16 cellular contexts compared by ENCODE assay signal in the genomic region with DNA sequence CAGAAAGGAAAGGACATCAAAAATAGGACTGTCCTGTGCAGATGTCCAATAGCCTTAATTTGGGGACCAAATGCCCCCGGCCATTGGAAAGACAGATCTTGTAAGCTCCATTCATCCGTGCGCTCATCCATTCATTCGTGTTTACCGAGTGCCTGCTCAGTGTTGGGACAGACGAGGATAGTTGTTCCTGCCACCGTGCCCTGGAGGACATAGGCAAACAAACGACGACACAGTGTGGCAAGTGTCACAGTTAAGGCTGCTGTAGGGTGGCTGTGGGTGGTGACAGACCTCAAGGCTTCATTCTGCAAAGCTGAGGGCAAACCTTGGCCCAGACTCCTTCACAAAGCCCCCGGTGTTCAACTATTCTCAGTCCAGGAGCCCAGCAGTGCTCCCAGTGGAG.
"Had no signal": no experiment of that assay in that cellular context is flagged by ENCODE, and none has a peak within 500 bp of the region (broad histone marks: within the 10 kb centered on the region; RNA-seq: fewer than 3 reads in every experiment).

No MANE protein-coding gene starts in this region.

- H3K36me3 ChIP-seq: colonic mucosa, left ventricle myocardium inferior, transverse colon, vagina had no signal

- H3K9me3 ChIP-seq: colonic mucosa, left ventricle myocardium inferior, transverse colon, vagina had no signal

- H3K27ac ChIP-seq: colonic mucosa, hepatocyte, left ventricle myocardium inferior, transverse colon, vagina had no signal

- H3K4me3 ChIP-seq: colonic mucosa, hepatocyte, left ventricle myocardium inferior, transverse colon, vagina had no signal

- H3K79me2 ChIP-seq: hepatocyte had no signal

- ATAC-seq: esophagus mucosa; natural killer cell treated with Interleukin-12 subunit alpha and Interleukin-12 subunit beta and Interleukin-15 and Interleukin-18, amount 100 ng/mL, for 72 hours had no signal

- H3K27me3 ChIP-seq: colonic mucosa, hepatocyte, transverse colon, vagina had no signal

- H3K4me3 Mint-ChIP-seq: activated naive CD4-positive, alpha-beta T cell treated with anti-CD3 and anti-CD28 coated beads, Interleukin-2, amount 10 ng/mL, durations not matched to agents 7 days and 5 days had no signal

- H2AFZ ChIP-seq: hepatocyte had no signal

- H3K27me3 Mint-ChIP-seq: activated naive CD4-positive, alpha-beta T cell treated with anti-CD3 and anti-CD28 coated beads, Interleukin-2, amount 10 ng/mL, durations not matched to agents 7 days and 5 days; natural killer cell treated with Interleukin-12 subunit alpha and Interleukin-12 subunit beta and Interleukin-15 and Interleukin-18, amount 100 ng/mL, for 72 hours had no signal

- H3K9me3 Mint-ChIP-seq: activated naive CD4-positive, alpha-beta T cell treated with anti-CD3 and anti-CD28 coated beads, Interleukin-2, amount 10 ng/mL, durations not matched to agents 7 days and 5 days; natural killer cell treated with Interleukin-12 subunit alpha and Interleukin-12 subunit beta and Interleukin-15 and Interleukin-18, amount 100 ng/mL, for 72 hours had no signal

- DNase-seq: activated CD4-positive, alpha-beta T cell treated with anti-CD3 and anti-CD28 coated beads for 1 hour; activated naive CD4-positive, alpha-beta T cell treated with anti-CD3 and anti-CD28 coated beads, Interleukin-2, amount 10 ng/mL, durations not matched to agents 7 days and 5 days; amniotic stem cell; central memory CD4-positive, alpha-beta T cell; colonic mucosa; kidney; left ventricle myocardium inferior; mesenchymal stem cell; stimulated activated CD4-positive, alpha-beta T cell treated with anti-CD3 and anti-CD28 coated beads, Interleukin-2, amount 100 ng/mL, for 48 hours; stimulated activated naive CD4-positive, alpha-beta T cell; substantia nigra; transverse colon had no signal

- H3K4me2 ChIP-seq: hepatocyte had no signal

- H3K4me1 ChIP-seq: colonic mucosa, left ventricle myocardium inferior, transverse colon had no signal
